2 cellular contexts compared by ENCODE assay signal in the genomic region with DNA sequence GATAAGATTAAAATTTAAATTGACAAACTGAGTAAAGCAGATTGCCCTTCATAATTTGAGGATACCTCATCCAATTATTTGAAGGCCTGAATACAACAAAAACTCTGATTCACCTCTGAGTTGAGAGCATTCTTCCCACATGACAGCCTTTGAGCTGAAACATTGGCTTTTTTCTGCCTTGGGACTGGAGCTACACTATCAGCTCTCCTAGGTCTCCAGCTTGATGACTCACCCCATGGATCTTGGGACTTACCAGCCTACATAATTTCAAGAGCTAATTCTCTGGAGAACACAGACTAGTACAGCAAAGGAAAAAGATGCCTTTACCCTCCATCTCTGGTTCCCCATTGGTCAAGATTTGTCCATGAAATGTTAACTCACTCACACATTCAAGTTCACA.
A peak's percentile ranks its signal among the peaks of the same experiment; 100 is the strongest.
TF ChIP-seq lines count a peak whose summit lies in the region.

No MANE protein-coding gene starts in this region.

TF ChIP-seq in SK-N-SH, 30 proteins besides CTCF, POLR2A, EP300 and RAD21 (continued from another document):
- TF ChIP-seq TCF12 (IDR thresholded peaks at IDR 0.05) (0 out of 2 replicates have a peak, but pooled peaks have one; percentile 18), FOXM1 (IDR thresholded peaks at IDR 0.05; ENCODE audit: low read depth) (no peak), MEF2A (IDR thresholded peaks at IDR 0.05; ENCODE audit: borderline replicate concordance, low read depth) (no peak), CHD2 (IDR thresholded peaks at IDR 0.05; ENCODE audit: low read length, partially characterized antibody) (no peak), MXI1 (IDR thresholded peaks at IDR 0.05; ENCODE audit: low read depth, low read length) (no peak), YY1 (IDR thresholded peaks at IDR 0.05; ENCODE audit: low read depth) (no peak), FOSL2 (IDR thresholded peaks at IDR 0.05; ENCODE audit: borderline replicate concordance, low read depth) (peak; percentile 52; the same call in 1 of the 2 replicates), JUND (IDR thresholded peaks at IDR 0.05) (peak; percentile 27; the same call in 1 of the 2 replicates), GABPA (IDR thresholded peaks at IDR 0.05; ENCODE audit: low read depth) (no peak), TAF1 (IDR thresholded peaks at IDR 0.05; ENCODE audit: borderline replicate concordance, low read depth, low read length) (no peak), RFX5 (IDR thresholded peaks at IDR 0.05; ENCODE audit: low read length) (no peak), NFIC (IDR thresholded peaks at IDR 0.05; ENCODE audit: borderline replicate concordance) (no peak), FOXJ3 (CRISPR knock-in tag; IDR thresholded peaks at IDR 0.05) (no peak), RCOR1 (IDR thresholded peaks at IDR 0.05; ENCODE audit: low read length) (no peak), NRF1 (IDR thresholded peaks at IDR 0.05; ENCODE audit: low read depth, low read length) (no peak)
- TF ChIP-seq, protein P1, sequence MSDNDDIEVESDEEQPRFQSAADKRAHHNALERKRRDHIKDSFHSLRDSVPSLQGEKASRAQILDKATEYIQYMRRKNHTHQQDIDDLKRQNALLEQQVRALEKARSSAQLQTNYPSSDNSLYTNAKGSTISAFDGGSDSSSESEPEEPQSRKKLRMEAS (IDR thresholded peaks at IDR 0.05; ENCODE audit: low read depth) = no peak
- TF ChIP-seq, protein P2, sequence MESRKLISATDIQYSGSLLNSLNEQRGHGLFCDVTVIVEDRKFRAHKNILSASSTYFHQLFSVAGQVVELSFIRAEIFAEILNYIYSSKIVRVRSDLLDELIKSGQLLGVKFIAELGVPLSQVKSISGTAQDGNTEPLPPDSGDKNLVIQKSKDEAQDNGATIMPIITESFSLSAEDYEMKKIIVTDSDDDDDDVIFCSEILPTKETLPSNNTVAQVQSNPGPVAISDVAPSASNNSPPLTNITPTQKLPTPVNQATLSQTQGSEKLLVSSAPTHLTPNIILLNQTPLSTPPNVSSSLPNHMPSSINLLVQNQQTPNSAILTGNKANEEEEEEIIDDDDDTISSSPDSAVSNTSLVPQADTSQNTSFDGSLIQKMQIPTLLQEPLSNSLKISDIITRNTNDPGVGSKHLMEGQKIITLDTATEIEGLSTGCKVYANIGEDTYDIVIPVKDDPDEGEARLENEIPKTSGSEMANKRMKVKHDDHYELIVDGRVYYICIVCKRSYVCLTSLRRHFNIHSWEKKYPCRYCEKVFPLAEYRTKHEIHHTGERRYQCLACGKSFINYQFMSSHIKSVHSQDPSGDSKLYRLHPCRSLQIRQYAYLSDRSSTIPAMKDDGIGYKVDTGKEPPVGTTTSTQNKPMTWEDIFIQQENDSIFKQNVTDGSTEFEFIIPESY (IDR thresholded peaks at IDR 0.05; ENCODE audit: borderline replicate concordance, low read depth) = no peak
- TF ChIP-seq, protein P3, sequence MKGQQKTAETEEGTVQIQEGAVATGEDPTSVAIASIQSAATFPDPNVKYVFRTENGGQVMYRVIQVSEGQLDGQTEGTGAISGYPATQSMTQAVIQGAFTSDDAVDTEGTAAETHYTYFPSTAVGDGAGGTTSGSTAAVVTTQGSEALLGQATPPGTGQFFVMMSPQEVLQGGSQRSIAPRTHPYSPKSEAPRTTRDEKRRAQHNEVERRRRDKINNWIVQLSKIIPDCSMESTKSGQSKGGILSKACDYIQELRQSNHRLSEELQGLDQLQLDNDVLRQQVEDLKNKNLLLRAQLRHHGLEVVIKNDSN (IDR thresholded peaks at IDR 0.05; ENCODE audit: borderline replicate concordance, low read depth) = no peak
- TF ChIP-seq, protein P4, sequence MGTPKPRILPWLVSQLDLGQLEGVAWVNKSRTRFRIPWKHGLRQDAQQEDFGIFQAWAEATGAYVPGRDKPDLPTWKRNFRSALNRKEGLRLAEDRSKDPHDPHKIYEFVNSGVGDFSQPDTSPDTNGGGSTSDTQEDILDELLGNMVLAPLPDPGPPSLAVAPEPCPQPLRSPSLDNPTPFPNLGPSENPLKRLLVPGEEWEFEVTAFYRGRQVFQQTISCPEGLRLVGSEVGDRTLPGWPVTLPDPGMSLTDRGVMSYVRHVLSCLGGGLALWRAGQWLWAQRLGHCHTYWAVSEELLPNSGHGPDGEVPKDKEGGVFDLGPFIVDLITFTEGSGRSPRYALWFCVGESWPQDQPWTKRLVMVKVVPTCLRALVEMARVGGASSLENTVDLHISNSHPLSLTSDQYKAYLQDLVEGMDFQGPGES (IDR thresholded peaks at IDR 0.05; ENCODE audit: low read depth, low read length) = no peak
- TF ChIP-seq, protein P5, sequence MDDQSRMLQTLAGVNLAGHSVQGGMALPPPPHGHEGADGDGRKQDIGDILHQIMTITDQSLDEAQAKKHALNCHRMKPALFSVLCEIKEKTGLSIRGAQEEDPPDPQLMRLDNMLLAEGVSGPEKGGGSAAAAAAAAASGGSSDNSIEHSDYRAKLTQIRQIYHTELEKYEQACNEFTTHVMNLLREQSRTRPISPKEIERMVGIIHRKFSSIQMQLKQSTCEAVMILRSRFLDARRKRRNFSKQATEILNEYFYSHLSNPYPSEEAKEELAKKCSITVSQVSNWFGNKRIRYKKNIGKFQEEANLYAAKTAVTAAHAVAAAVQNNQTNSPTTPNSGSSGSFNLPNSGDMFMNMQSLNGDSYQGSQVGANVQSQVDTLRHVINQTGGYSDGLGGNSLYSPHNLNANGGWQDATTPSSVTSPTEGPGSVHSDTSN (IDR thresholded peaks at IDR 0.05) = no peak

TF ChIP-seq in SK-N-SH treated with all-trans-retinoic acid at 6 μM for 48 hours, 23 proteins besides CTCF, POLR2A, EP300 and RAD21 (continued from another document):
- no peak for TF ChIP-seq PPARA (CRISPR knock-in tag; IDR thresholded peaks at IDR 0.05; ENCODE audit: borderline replicate concordance)
- TF ChIP-seq ZNF565 (CRISPR knock-in tag; conservative IDR thresholded peaks at IDR 0.05; ENCODE audit: low read depth) = no peak
